ENCODE assay signal across 1 cellular context in the genomic region with DNA sequence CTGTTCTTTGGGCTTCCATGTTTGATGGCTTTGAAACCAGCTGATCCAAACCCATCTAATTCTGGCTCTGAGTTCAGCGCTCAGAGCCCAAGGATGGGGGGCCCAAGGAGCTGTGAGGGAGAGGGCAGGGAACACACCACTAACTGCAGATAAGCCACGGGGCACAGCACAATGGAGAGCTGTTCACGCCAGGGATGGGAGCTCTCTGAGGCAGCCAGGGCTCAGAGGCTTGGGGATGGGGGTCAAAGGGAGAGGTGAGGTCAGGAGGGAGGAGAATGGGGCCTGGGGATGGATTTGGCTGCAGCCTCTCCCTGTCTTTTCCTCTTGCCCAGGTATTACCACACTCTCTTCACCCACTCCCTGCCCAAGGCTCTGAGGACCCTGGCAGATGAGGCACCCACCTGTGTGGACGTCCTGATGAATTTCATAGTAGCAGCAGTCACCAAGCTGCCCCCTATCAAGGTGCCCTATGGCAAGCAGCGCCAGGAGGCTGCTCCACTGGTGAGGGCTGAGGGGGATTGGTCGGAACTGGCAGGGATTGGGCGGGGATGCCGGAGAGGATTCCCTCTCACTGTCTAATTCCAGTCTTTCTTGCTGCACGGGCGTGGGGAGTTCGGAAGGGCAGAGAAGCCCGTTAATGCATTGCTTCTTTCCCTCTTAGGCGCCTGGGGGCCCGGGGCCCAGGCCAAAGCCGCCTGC.
TF ChIP-seq lines count a peak whose summit lies in the region.

No MANE protein-coding gene starts in this region.

TF ChIP-seq in K562, 482 proteins besides CTCF, POLR2A, EP300 and RAD21 (continues in another document):
- TF ChIP-seq ZC3H8 (IDR thresholded peaks at IDR 0.05) (no peak), LCOR (CRISPR knock-in tag; IDR thresholded peaks at IDR 0.05) (0 out of 2 replicates have a peak, but pooled peaks have one; percentile 1), ZNF121 (CRISPR knock-in tag; conservative IDR thresholded peaks at IDR 0.05) (no peak), HNRNPH1 (optimal IDR thresholded peaks at IDR 0.05; ENCODE audit: low read depth, low read length) (no peak), WHSC1 (IDR thresholded peaks at IDR 0.05; ENCODE audit: low read length) (no peak), ZFP30 (CRISPR knock-in tag; IDR thresholded peaks at IDR 0.05; ENCODE audit: borderline replicate concordance) (no peak), SNIP1 (IDR thresholded peaks at IDR 0.05; ENCODE audit: low read depth) (no peak), CREBBP (IDR thresholded peaks at IDR 0.05; ENCODE audit: low read depth, low read length) (no peak), OTX1 (CRISPR knock-in tag; IDR thresholded peaks at IDR 0.05) (0 out of 2 replicates have a peak, but pooled peaks have one; percentile 34), NEUROD1 (IDR thresholded peaks at IDR 0.05; ENCODE audit: borderline replicate concordance, low read depth, low read length, partially characterized antibody) (no peak), CREB1 (IDR thresholded peaks at IDR 0.05) (no peak), CREB1 (CRISPR knock-in tag; IDR thresholded peaks at IDR 0.05) (0 out of 2 replicates have a peak, but pooled peaks have one; percentile 9), YY1 (IDR thresholded peaks at IDR 0.05; ENCODE audit: borderline replicate concordance in 1 of 3, control insufficient read depth in 1 of 3, extremely low read depth in 1 of 3, insufficient read depth in 3 of 3, insufficient read length in 1 of 3, insufficient replicate concordance in 2 of 3, low read depth in 1 of 3, low read length in 2 of 3) (peak in 1 of 3 experiments; percentile 5), NR2F6 (CRISPR knock-in tag; IDR thresholded peaks at IDR 0.05) (no peak), GTF2F1 (IDR thresholded peaks at IDR 0.05; ENCODE audit: low read depth, low read length) (no peak), PHF21A (IDR thresholded peaks at IDR 0.05; ENCODE audit: borderline replicate concordance, low read depth) (no peak), POLR2H (tag; IDR thresholded peaks at IDR 0.05; ENCODE audit: low read depth) (no peak), JUN (IDR thresholded peaks at IDR 0.05; ENCODE audit: borderline replicate concordance, low read depth, low read length) (no peak), JUN (CRISPR knock-in tag; IDR thresholded peaks at IDR 0.05; ENCODE audit: borderline replicate concordance) (0 out of 2 replicates have a peak, but pooled peaks have one; percentile 54), KLF1 (tag; IDR thresholded peaks at IDR 0.05) (0 out of 2 replicates have a peak, but pooled peaks have one; percentile 21), ZZZ3 (IDR thresholded peaks at IDR 0.05) (no peak), DMBX1 (CRISPR knock-in tag; IDR thresholded peaks at IDR 0.05; ENCODE audit: borderline replicate concordance) (0 out of 2 replicates have a peak, but pooled peaks have one; percentile 26), ESRRA (IDR thresholded peaks at IDR 0.05; ENCODE audit: borderline replicate concordance, low read depth) (no peak), MYC (IDR thresholded peaks at IDR 0.05; ENCODE audit: low read depth, low read length) (no peak), MYC (CRISPR knock-in tag; IDR thresholded peaks at IDR 0.05; ENCODE audit: borderline replicate concordance, low read depth) (0 out of 2 replicates have a peak, but pooled peaks have one; percentile 35)
- TF ChIP-seq, protein P1, sequence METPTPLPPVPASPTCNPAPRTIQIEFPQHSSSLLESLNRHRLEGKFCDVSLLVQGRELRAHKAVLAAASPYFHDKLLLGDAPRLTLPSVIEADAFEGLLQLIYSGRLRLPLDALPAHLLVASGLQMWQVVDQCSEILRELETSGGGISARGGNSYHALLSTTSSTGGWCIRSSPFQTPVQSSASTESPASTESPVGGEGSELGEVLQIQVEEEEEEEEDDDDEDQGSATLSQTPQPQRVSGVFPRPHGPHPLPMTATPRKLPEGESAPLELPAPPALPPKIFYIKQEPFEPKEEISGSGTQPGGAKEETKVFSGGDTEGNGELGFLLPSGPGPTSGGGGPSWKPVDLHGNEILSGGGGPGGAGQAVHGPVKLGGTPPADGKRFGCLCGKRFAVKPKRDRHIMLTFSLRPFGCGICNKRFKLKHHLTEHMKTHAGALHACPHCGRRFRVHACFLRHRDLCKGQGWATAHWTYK (CRISPR knock-in tag; IDR thresholded peaks at IDR 0.05), result no peak
- TF ChIP-seq, protein P2, sequence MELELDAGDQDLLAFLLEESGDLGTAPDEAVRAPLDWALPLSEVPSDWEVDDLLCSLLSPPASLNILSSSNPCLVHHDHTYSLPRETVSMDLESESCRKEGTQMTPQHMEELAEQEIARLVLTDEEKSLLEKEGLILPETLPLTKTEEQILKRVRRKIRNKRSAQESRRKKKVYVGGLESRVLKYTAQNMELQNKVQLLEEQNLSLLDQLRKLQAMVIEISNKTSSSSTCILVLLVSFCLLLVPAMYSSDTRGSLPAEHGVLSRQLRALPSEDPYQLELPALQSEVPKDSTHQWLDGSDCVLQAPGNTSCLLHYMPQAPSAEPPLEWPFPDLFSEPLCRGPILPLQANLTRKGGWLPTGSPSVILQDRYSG (tag; conservative IDR thresholded peaks at IDR 0.05; ENCODE audit: low read depth), result no peak; the same call in 1 of the 2 replicates
- TF ChIP-seq, protein P3, sequence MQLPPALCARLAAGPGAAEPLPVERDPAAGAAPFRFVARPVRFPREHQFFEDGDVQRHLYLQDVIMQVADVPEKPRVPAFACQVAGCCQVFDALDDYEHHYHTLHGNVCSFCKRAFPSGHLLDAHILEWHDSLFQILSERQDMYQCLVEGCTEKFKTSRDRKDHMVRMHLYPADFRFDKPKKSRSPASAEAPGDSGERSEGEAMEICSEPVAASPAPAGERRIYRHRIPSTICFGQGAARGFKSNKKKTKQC (CRISPR knock-in tag; IDR thresholded peaks at IDR 0.05), result 0 out of 2 replicates have a peak, but pooled peaks have one; percentile 20
- TF ChIP-seq, protein P4, sequence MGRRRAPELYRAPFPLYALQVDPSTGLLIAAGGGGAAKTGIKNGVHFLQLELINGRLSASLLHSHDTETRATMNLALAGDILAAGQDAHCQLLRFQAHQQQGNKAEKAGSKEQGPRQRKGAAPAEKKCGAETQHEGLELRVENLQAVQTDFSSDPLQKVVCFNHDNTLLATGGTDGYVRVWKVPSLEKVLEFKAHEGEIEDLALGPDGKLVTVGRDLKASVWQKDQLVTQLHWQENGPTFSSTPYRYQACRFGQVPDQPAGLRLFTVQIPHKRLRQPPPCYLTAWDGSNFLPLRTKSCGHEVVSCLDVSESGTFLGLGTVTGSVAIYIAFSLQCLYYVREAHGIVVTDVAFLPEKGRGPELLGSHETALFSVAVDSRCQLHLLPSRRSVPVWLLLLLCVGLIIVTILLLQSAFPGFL (CRISPR knock-in tag; IDR thresholded peaks at IDR 0.05), result no peak
- TF ChIP-seq, protein P5, sequence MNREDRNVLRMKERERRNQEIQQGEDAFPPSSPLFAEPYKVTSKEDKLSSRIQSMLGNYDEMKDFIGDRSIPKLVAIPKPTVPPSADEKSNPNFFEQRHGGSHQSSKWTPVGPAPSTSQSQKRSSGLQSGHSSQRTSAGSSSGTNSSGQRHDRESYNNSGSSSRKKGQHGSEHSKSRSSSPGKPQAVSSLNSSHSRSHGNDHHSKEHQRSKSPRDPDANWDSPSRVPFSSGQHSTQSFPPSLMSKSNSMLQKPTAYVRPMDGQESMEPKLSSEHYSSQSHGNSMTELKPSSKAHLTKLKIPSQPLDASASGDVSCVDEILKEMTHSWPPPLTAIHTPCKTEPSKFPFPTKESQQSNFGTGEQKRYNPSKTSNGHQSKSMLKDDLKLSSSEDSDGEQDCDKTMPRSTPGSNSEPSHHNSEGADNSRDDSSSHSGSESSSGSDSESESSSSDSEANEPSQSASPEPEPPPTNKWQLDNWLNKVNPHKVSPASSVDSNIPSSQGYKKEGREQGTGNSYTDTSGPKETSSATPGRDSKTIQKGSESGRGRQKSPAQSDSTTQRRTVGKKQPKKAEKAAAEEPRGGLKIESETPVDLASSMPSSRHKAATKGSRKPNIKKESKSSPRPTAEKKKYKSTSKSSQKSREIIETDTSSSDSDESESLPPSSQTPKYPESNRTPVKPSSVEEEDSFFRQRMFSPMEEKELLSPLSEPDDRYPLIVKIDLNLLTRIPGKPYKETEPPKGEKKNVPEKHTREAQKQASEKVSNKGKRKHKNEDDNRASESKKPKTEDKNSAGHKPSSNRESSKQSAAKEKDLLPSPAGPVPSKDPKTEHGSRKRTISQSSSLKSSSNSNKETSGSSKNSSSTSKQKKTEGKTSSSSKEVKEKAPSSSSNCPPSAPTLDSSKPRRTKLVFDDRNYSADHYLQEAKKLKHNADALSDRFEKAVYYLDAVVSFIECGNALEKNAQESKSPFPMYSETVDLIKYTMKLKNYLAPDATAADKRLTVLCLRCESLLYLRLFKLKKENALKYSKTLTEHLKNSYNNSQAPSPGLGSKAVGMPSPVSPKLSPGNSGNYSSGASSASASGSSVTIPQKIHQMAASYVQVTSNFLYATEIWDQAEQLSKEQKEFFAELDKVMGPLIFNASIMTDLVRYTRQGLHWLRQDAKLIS (CRISPR knock-in tag; IDR thresholded peaks at IDR 0.05), result no peak; the same call in 1 of the 2 replicates
- TF ChIP-seq, protein P6, sequence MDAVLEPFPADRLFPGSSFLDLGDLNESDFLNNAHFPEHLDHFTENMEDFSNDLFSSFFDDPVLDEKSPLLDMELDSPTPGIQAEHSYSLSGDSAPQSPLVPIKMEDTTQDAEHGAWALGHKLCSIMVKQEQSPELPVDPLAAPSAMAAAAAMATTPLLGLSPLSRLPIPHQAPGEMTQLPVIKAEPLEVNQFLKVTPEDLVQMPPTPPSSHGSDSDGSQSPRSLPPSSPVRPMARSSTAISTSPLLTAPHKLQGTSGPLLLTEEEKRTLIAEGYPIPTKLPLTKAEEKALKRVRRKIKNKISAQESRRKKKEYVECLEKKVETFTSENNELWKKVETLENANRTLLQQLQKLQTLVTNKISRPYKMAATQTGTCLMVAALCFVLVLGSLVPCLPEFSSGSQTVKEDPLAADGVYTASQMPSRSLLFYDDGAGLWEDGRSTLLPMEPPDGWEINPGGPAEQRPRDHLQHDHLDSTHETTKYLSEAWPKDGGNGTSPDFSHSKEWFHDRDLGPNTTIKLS (IDR thresholded peaks at IDR 0.05; ENCODE audit: borderline replicate concordance, low read depth), result peak; percentile 12; the same call in 1 of the 2 replicates
- TF ChIP-seq, protein P7, sequence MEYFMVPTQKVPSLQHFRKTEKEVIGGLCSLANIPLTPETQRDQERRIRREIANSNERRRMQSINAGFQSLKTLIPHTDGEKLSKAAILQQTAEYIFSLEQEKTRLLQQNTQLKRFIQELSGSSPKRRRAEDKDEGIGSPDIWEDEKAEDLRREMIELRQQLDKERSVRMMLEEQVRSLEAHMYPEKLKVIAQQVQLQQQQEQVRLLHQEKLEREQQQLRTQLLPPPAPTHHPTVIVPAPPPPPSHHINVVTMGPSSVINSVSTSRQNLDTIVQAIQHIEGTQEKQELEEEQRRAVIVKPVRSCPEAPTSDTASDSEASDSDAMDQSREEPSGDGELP (CRISPR knock-in tag; IDR thresholded peaks at IDR 0.05; ENCODE audit: borderline replicate concordance), result peak; percentile 15; the same call in 1 of the 2 replicates
- TF ChIP-seq, protein P8, sequence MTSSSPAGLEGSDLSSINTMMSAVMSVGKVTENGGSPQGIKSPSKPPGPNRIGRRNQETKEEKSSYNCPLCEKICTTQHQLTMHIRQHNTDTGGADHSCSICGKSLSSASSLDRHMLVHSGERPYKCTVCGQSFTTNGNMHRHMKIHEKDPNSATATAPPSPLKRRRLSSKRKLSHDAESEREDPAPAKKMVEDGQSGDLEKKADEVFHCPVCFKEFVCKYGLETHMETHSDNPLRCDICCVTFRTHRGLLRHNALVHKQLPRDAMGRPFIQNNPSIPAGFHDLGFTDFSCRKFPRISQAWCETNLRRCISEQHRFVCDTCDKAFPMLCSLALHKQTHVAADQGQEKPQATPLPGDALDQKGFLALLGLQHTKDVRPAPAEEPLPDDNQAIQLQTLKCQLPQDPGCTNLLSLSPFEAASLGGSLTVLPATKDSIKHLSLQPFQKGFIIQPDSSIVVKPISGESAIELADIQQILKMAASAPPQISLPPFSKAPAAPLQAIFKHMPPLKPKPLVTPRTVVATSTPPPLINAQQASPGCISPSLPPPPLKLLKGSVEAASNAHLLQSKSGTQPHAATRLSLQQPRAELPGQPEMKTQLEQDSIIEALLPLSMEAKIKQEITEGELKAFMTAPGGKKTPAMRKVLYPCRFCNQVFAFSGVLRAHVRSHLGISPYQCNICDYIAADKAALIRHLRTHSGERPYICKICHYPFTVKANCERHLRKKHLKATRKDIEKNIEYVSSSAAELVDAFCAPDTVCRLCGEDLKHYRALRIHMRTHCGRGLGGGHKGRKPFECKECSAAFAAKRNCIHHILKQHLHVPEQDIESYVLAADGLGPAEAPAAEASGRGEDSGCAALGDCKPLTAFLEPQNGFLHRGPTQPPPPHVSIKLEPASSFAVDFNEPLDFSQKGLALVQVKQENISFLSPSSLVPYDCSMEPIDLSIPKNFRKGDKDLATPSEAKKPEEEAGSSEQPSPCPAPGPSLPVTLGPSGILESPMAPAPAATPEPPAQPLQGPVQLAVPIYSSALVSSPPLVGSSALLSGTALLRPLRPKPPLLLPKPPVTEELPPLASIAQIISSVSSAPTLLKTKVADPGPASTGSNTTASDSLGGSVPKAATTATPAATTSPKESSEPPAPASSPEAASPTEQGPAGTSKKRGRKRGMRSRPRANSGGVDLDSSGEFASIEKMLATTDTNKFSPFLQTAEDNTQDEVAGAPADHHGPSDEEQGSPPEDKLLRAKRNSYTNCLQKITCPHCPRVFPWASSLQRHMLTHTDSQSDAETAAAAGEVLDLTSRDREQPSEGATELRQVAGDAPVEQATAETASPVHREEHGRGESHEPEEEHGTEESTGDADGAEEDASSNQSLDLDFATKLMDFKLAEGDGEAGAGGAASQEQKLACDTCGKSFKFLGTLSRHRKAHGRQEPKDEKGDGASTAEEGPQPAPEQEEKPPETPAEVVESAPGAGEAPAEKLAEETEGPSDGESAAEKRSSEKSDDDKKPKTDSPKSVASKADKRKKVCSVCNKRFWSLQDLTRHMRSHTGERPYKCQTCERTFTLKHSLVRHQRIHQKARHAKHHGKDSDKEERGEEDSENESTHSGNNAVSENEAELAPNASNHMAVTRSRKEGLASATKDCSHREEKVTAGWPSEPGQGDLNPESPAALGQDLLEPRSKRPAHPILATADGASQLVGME (CRISPR knock-in tag; IDR thresholded peaks at IDR 0.05), result 0 out of 2 replicates have a peak, but pooled peaks have one; percentile 23
- TF ChIP-seq, protein P9, sequence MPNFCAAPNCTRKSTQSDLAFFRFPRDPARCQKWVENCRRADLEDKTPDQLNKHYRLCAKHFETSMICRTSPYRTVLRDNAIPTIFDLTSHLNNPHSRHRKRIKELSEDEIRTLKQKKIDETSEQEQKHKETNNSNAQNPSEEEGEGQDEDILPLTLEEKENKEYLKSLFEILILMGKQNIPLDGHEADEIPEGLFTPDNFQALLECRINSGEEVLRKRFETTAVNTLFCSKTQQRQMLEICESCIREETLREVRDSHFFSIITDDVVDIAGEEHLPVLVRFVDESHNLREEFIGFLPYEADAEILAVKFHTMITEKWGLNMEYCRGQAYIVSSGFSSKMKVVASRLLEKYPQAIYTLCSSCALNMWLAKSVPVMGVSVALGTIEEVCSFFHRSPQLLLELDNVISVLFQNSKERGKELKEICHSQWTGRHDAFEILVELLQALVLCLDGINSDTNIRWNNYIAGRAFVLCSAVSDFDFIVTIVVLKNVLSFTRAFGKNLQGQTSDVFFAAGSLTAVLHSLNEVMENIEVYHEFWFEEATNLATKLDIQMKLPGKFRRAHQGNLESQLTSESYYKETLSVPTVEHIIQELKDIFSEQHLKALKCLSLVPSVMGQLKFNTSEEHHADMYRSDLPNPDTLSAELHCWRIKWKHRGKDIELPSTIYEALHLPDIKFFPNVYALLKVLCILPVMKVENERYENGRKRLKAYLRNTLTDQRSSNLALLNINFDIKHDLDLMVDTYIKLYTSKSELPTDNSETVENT (CRISPR knock-in tag; IDR thresholded peaks at IDR 0.05), result 0 out of 2 replicates have a peak, but pooled peaks have one; percentile 1
